ENCODE assay signal across 38 cellular contexts in genomic region chr21:40141621-40142020, GRCh38.
"Had no signal": no experiment of that assay in that cellular context is flagged by ENCODE, and none has a peak within 500 bp of the region (broad histone marks: within the 10 kb centered on the region; RNA-seq: fewer than 3 reads in every experiment).

No MANE protein-coding gene starts in this region.

- H3K36me3 ChIP-seq: adrenal gland, ascending aorta, brain microvascular endothelial cell, breast epithelium, cardiac muscle cell had no signal

- H3K4me1 ChIP-seq: adrenal gland, ascending aorta, body of pancreas, breast epithelium had no signal

- DNase-seq: activated effector memory CD4-positive, alpha-beta T cell treated with anti-CD3 and anti-CD28 coated beads, Interleukin-2, amount 50 U/mL, for 16 hours; activated effector memory CD4-positive, alpha-beta T cell treated with Interleukin-2 at 50 U/mL for 16 hours; activated gamma-delta T cell; activated gamma-delta T cell treated with Interleukin-2 at 50 U/mL for 16 hours; activated naive CD4-positive, alpha-beta T cell; activated naive CD4-positive, alpha-beta T cell treated with anti-CD3 and anti-CD28 coated beads for 36 hours; activated naive CD4-positive, alpha-beta T cell treated with anti-CD3 and anti-CD28 coated beads, Interleukin-2, amount 10 ng/mL, durations not matched to agents 7 days and 5 days; activated naive CD4-positive, alpha-beta T cell treated with anti-CD3 and anti-CD28 coated beads, Interleukin-2, amount 50 U/mL, for 16 hours; activated naive CD4-positive, alpha-beta T cell treated with Interleukin-2 at 50 U/mL for 16 hours; activated naive CD8-positive, alpha-beta T cell treated with anti-CD3 and anti-CD28 coated beads for 36 hours; activated naive CD8-positive, alpha-beta T cell treated with anti-CD3 and anti-CD28 coated beads, Interleukin-2, amount 10 ng/mL, durations not matched to agents 7 days and 5 days; activated naive CD8-positive, alpha-beta T cell treated with anti-CD3 and anti-CD28 coated beads, Interleukin-2, amount 50 U/mL, for 24 hours; activated T-cell treated with anti-CD3 and anti-CD28 coated beads, Interleukin-2, amount 50 U/mL, for 1 hour; activated T-cell treated with anti-CD3 and anti-CD28 coated beads, Interleukin-2, amount 50 U/mL, for 24 hours; activated T-cell treated with anti-CD3 and anti-CD28 coated beads, Interleukin-2, amount 50 U/mL, for 4 hours; activated T-cell treated with anti-CD3 and anti-CD28 coated beads, Interleukin-2, amount 50 U/mL, for 48 hours; activated T-cell treated with anti-CD3 and anti-CD28 coated beads, Interleukin-2, amount 50 U/mL, for 72 hours; adrenal gland; amniotic stem cell; amygdala; anterior cingulate cortex; aorta; body of pancreas; brain microvascular endothelial cell; caudate nucleus; central memory CD4-positive, alpha-beta T cell; cerebellar nuclear complex had no signal

- H3K27ac Mint-ChIP-seq: activated naive CD4-positive, alpha-beta T cell treated with anti-CD3 and anti-CD28 coated beads for 36 hours; activated naive CD4-positive, alpha-beta T cell treated with anti-CD3 and anti-CD28 coated beads, Interleukin-2, amount 10 ng/mL, durations not matched to agents 7 days and 5 days; activated naive CD4-positive, alpha-beta T cell treated with anti-CD3 and anti-CD28 coated beads, Interleukin-2, amount 50 U/mL, for 24 hours; activated naive CD8-positive, alpha-beta T cell; activated naive CD8-positive, alpha-beta T cell treated with anti-CD3 and anti-CD28 coated beads for 36 hours; activated naive CD8-positive, alpha-beta T cell treated with anti-CD3 and anti-CD28 coated beads, Interleukin-2, amount 10 ng/mL, durations not matched to agents 7 days and 5 days; activated naive CD8-positive, alpha-beta T cell treated with anti-CD3 and anti-CD28 coated beads, Interleukin-2, amount 50 U/mL, for 24 hours; activated T-cell treated with anti-CD3 and anti-CD28 coated beads, Interleukin-2, amount 50 U/mL, for 24 hours; activated T-cell treated with anti-CD3 and anti-CD28 coated beads, Interleukin-2, amount 50 U/mL, for 72 hours; activated T-helper 1 cell treated with anti-CD3 and anti-CD28 coated beads, Interleukin-12 subunit alpha, Interleukin-12 subunit beta, Interleukin-2, Interleukin-4 antibody, amounts not matched to agents 30 ng/mL and 10 ng/mL and 1 ng/mL, durations not matched to agents 14 hours and 24 hours and 36 hours; activated T-helper 17 cell treated with anti-CD3 and anti-CD28 coated beads, Interleukin-2, amount 50 U/mL, for 72 hours; activated T-helper 2 cell treated with anti-CD3 and anti-CD28 coated beads, Interferon-gamma antibody, Interleukin-2, Interleukin-4, amounts not matched to agents 10 μg/mL and 5 μg/mL and 100 μg/mL, durations not matched to agents 14 hours and 24 hours and 36 hours; brain had no signal

- H3K4me1 Mint-ChIP-seq: activated naive CD4-positive, alpha-beta T cell treated with anti-CD3 and anti-CD28 coated beads, Interleukin-2, amount 10 ng/mL, durations not matched to agents 7 days and 5 days; activated naive CD4-positive, alpha-beta T cell treated with anti-CD3 and anti-CD28 coated beads, Interleukin-2, amount 50 U/mL, for 24 hours; activated naive CD8-positive, alpha-beta T cell treated with anti-CD3 and anti-CD28 coated beads for 36 hours; activated naive CD8-positive, alpha-beta T cell treated with anti-CD3 and anti-CD28 coated beads, Interleukin-2, amount 10 ng/mL, durations not matched to agents 7 days and 5 days; activated naive CD8-positive, alpha-beta T cell treated with anti-CD3 and anti-CD28 coated beads, Interleukin-2, amount 50 U/mL, for 24 hours; activated T-helper 17 cell treated with anti-CD3 and anti-CD28 coated beads, Interleukin-2, amount 50 U/mL, for 72 hours; central memory CD8-positive, alpha-beta T cell had no signal

- H3K36me3 Mint-ChIP-seq: activated naive CD4-positive, alpha-beta T cell treated with anti-CD3 and anti-CD28 coated beads, Interleukin-2, amount 10 ng/mL, durations not matched to agents 7 days and 5 days; activated naive CD4-positive, alpha-beta T cell treated with anti-CD3 and anti-CD28 coated beads, Interleukin-2, amount 50 U/mL, for 24 hours; activated naive CD4-positive, alpha-beta T cell treated with anti-CD3 and anti-CD28 coated beads, Interleukin-2, amount 50 U/mL, for 72 hours; activated naive CD8-positive, alpha-beta T cell; activated naive CD8-positive, alpha-beta T cell treated with anti-CD3 and anti-CD28 coated beads for 36 hours; activated naive CD8-positive, alpha-beta T cell treated with anti-CD3 and anti-CD28 coated beads, Interleukin-2, amount 10 ng/mL, durations not matched to agents 7 days and 5 days; brain had no signal

- ATAC-seq: activated naive CD4-positive, alpha-beta T cell treated with anti-CD3 and anti-CD28 coated beads, Interleukin-2, amount 50 U/mL, for 72 hours; activated T-cell treated with anti-CD3 and anti-CD28 coated beads, Interleukin-2, amount 50 U/mL, for 4 hours; activated T-cell treated with anti-CD3 and anti-CD28 coated beads, Interleukin-2, amount 50 U/mL, for 72 hours; activated T-helper 17 cell treated with anti-CD3 and anti-CD28 coated beads, Interleukin-2, amount 50 U/mL, for 72 hours; body of pancreas had no signal

- H3K9me3 Mint-ChIP-seq: activated naive CD4-positive, alpha-beta T cell treated with anti-CD3 and anti-CD28 coated beads for 36 hours; activated naive CD4-positive, alpha-beta T cell treated with anti-CD3 and anti-CD28 coated beads, Interleukin-2, amount 10 ng/mL, durations not matched to agents 7 days and 5 days; activated naive CD4-positive, alpha-beta T cell treated with anti-CD3 and anti-CD28 coated beads, Interleukin-2, amount 50 U/mL, for 24 hours; activated naive CD4-positive, alpha-beta T cell treated with anti-CD3 and anti-CD28 coated beads, Interleukin-2, amount 50 U/mL, for 72 hours; activated naive CD8-positive, alpha-beta T cell treated with anti-CD3 and anti-CD28 coated beads for 36 hours; activated naive CD8-positive, alpha-beta T cell treated with anti-CD3 and anti-CD28 coated beads, Interleukin-2, amount 10 ng/mL, durations not matched to agents 7 days and 5 days; activated naive CD8-positive, alpha-beta T cell treated with anti-CD3 and anti-CD28 coated beads, Interleukin-2, amount 50 U/mL, for 24 hours; activated T-cell treated with anti-CD3 and anti-CD28 coated beads, Interleukin-2, amount 50 U/mL, for 24 hours; activated T-cell treated with anti-CD3 and anti-CD28 coated beads, Interleukin-2, amount 50 U/mL, for 4 hours; activated T-cell treated with anti-CD3 and anti-CD28 coated beads, Interleukin-2, amount 50 U/mL, for 72 hours; activated T-helper 1 cell treated with anti-CD3 and anti-CD28 coated beads, Interleukin-12 subunit alpha, Interleukin-12 subunit beta, Interleukin-2, Interleukin-4 antibody, amounts not matched to agents 30 ng/mL and 10 ng/mL and 1 ng/mL, durations not matched to agents 14 hours and 24 hours and 36 hours; activated T-helper 17 cell treated with anti-CD3 and anti-CD28 coated beads, Interleukin-2, amount 50 U/mL, for 72 hours; activated T-helper 2 cell treated with anti-CD3 and anti-CD28 coated beads, Interferon-gamma antibody, Interleukin-2, Interleukin-4, amounts not matched to agents 10 μg/mL and 5 μg/mL and 100 μg/mL, durations not matched to agents 14 hours and 24 hours and 36 hours; central memory CD8-positive, alpha-beta T cell had no signal

- H3K9me3 ChIP-seq: adrenal gland, ascending aorta, body of pancreas, breast epithelium had no signal

- H3K27me3 ChIP-seq: adrenal gland, ascending aorta, body of pancreas, brain microvascular endothelial cell, breast epithelium, cardiac muscle cell had no signal

- H3K27ac ChIP-seq: adrenal gland, ascending aorta, body of pancreas, brain microvascular endothelial cell, breast epithelium, cardiac muscle cell had no signal

- H3K4me3 Mint-ChIP-seq: activated naive CD4-positive, alpha-beta T cell treated with anti-CD3 and anti-CD28 coated beads for 36 hours; activated naive CD4-positive, alpha-beta T cell treated with anti-CD3 and anti-CD28 coated beads, Interleukin-2, amount 10 ng/mL, durations not matched to agents 7 days and 5 days; activated naive CD4-positive, alpha-beta T cell treated with anti-CD3 and anti-CD28 coated beads, Interleukin-2, amount 50 U/mL, for 24 hours; activated naive CD8-positive, alpha-beta T cell; activated naive CD8-positive, alpha-beta T cell treated with anti-CD3 and anti-CD28 coated beads for 36 hours; activated naive CD8-positive, alpha-beta T cell treated with anti-CD3 and anti-CD28 coated beads, Interleukin-2, amount 10 ng/mL, durations not matched to agents 7 days and 5 days; activated naive CD8-positive, alpha-beta T cell treated with anti-CD3 and anti-CD28 coated beads, Interleukin-2, amount 50 U/mL, for 24 hours; activated T-cell treated with anti-CD3 and anti-CD28 coated beads, Interleukin-2, amount 50 U/mL, for 24 hours; activated T-cell treated with anti-CD3 and anti-CD28 coated beads, Interleukin-2, amount 50 U/mL, for 4 hours; activated T-cell treated with anti-CD3 and anti-CD28 coated beads, Interleukin-2, amount 50 U/mL, for 72 hours; activated T-helper 1 cell treated with anti-CD3 and anti-CD28 coated beads, Interleukin-12 subunit alpha, Interleukin-12 subunit beta, Interleukin-2, Interleukin-4 antibody, amounts not matched to agents 30 ng/mL and 10 ng/mL and 1 ng/mL, durations not matched to agents 14 hours and 24 hours and 36 hours; activated T-helper 17 cell treated with anti-CD3 and anti-CD28 coated beads, Interleukin-2, amount 50 U/mL, for 72 hours; brain; central memory CD8-positive, alpha-beta T cell had no signal

- H3K27me3 Mint-ChIP-seq: activated naive CD4-positive, alpha-beta T cell treated with anti-CD3 and anti-CD28 coated beads, Interleukin-2, amount 10 ng/mL, durations not matched to agents 7 days and 5 days; activated naive CD4-positive, alpha-beta T cell treated with anti-CD3 and anti-CD28 coated beads, Interleukin-2, amount 50 U/mL, for 24 hours; activated naive CD8-positive, alpha-beta T cell treated with anti-CD3 and anti-CD28 coated beads for 36 hours; activated naive CD8-positive, alpha-beta T cell treated with anti-CD3 and anti-CD28 coated beads, Interleukin-2, amount 10 ng/mL, durations not matched to agents 7 days and 5 days; activated naive CD8-positive, alpha-beta T cell treated with anti-CD3 and anti-CD28 coated beads, Interleukin-2, amount 50 U/mL, for 24 hours; activated T-cell treated with anti-CD3 and anti-CD28 coated beads, Interleukin-2, amount 50 U/mL, for 24 hours; activated T-helper 17 cell treated with anti-CD3 and anti-CD28 coated beads, Interleukin-2, amount 50 U/mL, for 72 hours; brain; central memory CD8-positive, alpha-beta T cell had no signal

- H3K4me3 ChIP-seq: adrenal gland, ascending aorta, body of pancreas, breast epithelium, cardiac muscle cell had no signal
